18 cellular contexts compared by ENCODE assay signal in the genomic region with DNA sequence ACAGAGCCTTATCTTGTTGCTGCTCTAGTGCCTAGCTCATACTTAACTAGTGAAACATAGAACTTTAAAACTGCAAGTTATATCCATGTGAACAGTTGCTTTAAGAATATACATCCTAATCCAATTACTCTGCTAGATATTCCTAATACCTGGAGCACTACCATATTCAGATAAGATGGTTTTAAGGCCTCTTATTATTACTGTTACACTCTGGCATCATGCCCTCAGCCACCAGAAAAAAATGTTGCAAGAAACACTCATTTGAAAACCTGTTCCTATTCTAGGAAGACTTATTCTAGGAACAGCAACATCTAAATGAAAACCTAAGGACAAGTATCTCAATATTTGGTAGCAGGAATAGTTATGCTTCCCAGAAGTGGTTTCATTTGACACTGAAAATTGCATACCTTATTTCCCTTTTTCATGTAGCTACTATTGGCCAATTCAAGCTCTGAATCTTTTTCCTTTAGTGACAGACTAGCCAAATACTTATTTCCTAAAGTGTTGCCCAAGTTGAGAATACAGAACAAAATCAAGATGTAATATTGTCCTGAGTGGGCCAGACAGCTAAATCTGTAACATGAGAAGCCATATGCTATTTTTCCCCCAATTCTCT. TPM values are rescaled to one million over a fixed set of nuclear protein-coding genes. Genes with fewer than 3 reads are reported as not detected.
DNase-seq lines count a peak whose midpoint lies in the region; ATAC-seq, FAIRE-seq and TF ChIP-seq lines count a peak whose summit lies in the region.
"Had no signal": no experiment of that assay in that cellular context is flagged by ENCODE, and none has a peak within 500 bp of the region (broad histone marks: within the 10 kb centered on the region; RNA-seq: fewer than 3 reads in every experiment).

No MANE protein-coding gene starts in this region.

- FAIRE-seq in GM12891 (lab: Jason Lieb, UNC), result no peak
- FAIRE-seq: A549 had no signal

- H3K36me3 Mint-ChIP-seq in activated CD8-positive, alpha-beta T cell treated with anti-CD3 and anti-CD28 coated beads for 36 hours (ENCODE audit: low read depth), result peaks cover 14% of the 10 kb centered on the region
- H3K36me3 Mint-ChIP-seq in activated CD8-positive, alpha-beta T cell treated with anti-CD3 and anti-CD28 coated beads, Interleukin-2, amount 10 ng/mL, durations not matched to agents 7 days and 5 days (ENCODE audit: low read depth), result peaks cover 39% of the 10 kb centered on the region
- H3K36me3 Mint-ChIP-seq in activated T-helper 17 cell treated with anti-CD3 and anti-CD28 coated beads, Interleukin-2, amount 50 U/mL, for 72 hours (ENCODE audit: low read depth), result peaks cover 46% of the 10 kb centered on the region

- no peaks in the 10 kb centered on the region for H3K27me3 Mint-ChIP-seq in activated CD8-positive, alpha-beta T cell treated with anti-CD3 and anti-CD28 coated beads for 36 hours
- no peaks in the 10 kb centered on the region for H3K27me3 Mint-ChIP-seq in activated CD8-positive, alpha-beta T cell treated with anti-CD3 and anti-CD28 coated beads, Interleukin-2, amount 10 ng/mL, durations not matched to agents 7 days and 5 days (ENCODE audit: low read depth)
- no peaks in the 10 kb centered on the region for H3K27me3 Mint-ChIP-seq in activated T-helper 17 cell treated with anti-CD3 and anti-CD28 coated beads, Interleukin-2, amount 50 U/mL, for 72 hours

- no peak overlapping the region for H3K4me3 ChIP-seq in upper lobe of left lung
- H3K4me3 ChIP-seq: A549 had no signal

- peaks cover 6 to 15% (median 11%) of the 10 kb centered on the region in 4 donors for H3K4me1 ChIP-seq in upper lobe of left lung

- H3K4me3 Mint-ChIP-seq in activated CD8-positive, alpha-beta T cell treated with anti-CD3 and anti-CD28 coated beads for 36 hours, result no peak overlapping the region
- no peak overlapping the region for H3K4me3 Mint-ChIP-seq in activated CD8-positive, alpha-beta T cell treated with anti-CD3 and anti-CD28 coated beads, Interleukin-2, amount 10 ng/mL, durations not matched to agents 7 days and 5 days
- no peak overlapping the region for H3K4me3 Mint-ChIP-seq in activated T-helper 17 cell treated with anti-CD3 and anti-CD28 coated beads, Interleukin-2, amount 50 U/mL, for 72 hours

- H3K27me3 ChIP-seq in upper lobe of left lung, result no peaks in the 10 kb centered on the region

- no peak for TF ChIP-seq EP300 in upper lobe of left lung (IDR thresholded peaks at IDR 0.05)

- H3K36me3 ChIP-seq in upper lobe of left lung, result peaks cover 0 to 38% (median 8%) of the 10 kb centered on the region in 4 donors

- H3K27ac ChIP-seq in upper lobe of left lung, result no peak overlapping the region
- H3K27ac ChIP-seq: A549 had no signal

- H3K4me1 Mint-ChIP-seq in activated CD8-positive, alpha-beta T cell treated with anti-CD3 and anti-CD28 coated beads for 36 hours (ENCODE audit: low read depth), result peaks cover 33% of the 10 kb centered on the region
- peaks cover 20% of the 10 kb centered on the region for H3K4me1 Mint-ChIP-seq in activated CD8-positive, alpha-beta T cell treated with anti-CD3 and anti-CD28 coated beads, Interleukin-2, amount 10 ng/mL, durations not matched to agents 7 days and 5 days (ENCODE audit: low read depth)
- peaks cover 24% of the 10 kb centered on the region for H3K4me1 Mint-ChIP-seq in activated T-helper 17 cell treated with anti-CD3 and anti-CD28 coated beads, Interleukin-2, amount 50 U/mL, for 72 hours

- no peak for ATAC-seq in activated CD8-positive, alpha-beta T cell treated with anti-CD3 and anti-CD28 coated beads for 36 hours
- no peak for ATAC-seq in activated CD8-positive, alpha-beta T cell treated with anti-CD3 and anti-CD28 coated beads, Interleukin-2, amount 10 ng/mL, durations not matched to agents 7 days and 5 days
- no peak for ATAC-seq in activated T-helper 17 cell treated with anti-CD3 and anti-CD28 coated beads, Interleukin-2, amount 50 U/mL, for 72 hours (replicated peaks)
- ATAC-seq in upper lobe of left lung (ENCODE audit: low FRiP score in 2 of 2), result no peak
- ATAC-seq: A549, Panc1 had no signal

- peak overlapping the region; percentile 56 for H3K27ac Mint-ChIP-seq in activated CD8-positive, alpha-beta T cell treated with anti-CD3 and anti-CD28 coated beads for 36 hours
- no peak overlapping the region for H3K27ac Mint-ChIP-seq in activated CD8-positive, alpha-beta T cell treated with anti-CD3 and anti-CD28 coated beads, Interleukin-2, amount 10 ng/mL, durations not matched to agents 7 days and 5 days
- H3K27ac Mint-ChIP-seq in activated T-helper 17 cell treated with anti-CD3 and anti-CD28 coated beads, Interleukin-2, amount 50 U/mL, for 72 hours, result peak overlapping the region; percentile 20

- H3K9me3 ChIP-seq in upper lobe of left lung, result no peaks in the 10 kb centered on the region
- H3K9me3 ChIP-seq: A549 had no signal

- TF ChIP-seq POLR2A in GM12891 (IDR thresholded peaks at IDR 0.05; ENCODE audit: low read depth, low read length) (no peak), upper lobe of left lung (IDR thresholded peaks at IDR 0.05) (no peak)

- TF ChIP-seq CTCF in activated CD8-positive, alpha-beta T cell treated with anti-CD3 and anti-CD28 coated beads for 36 hours (IDR thresholded peaks at IDR 0.05), result no peak
- no peak for TF ChIP-seq CTCF in upper lobe of left lung (IDR thresholded peaks at IDR 0.05)

- intact Hi-C loops in activated CD8-positive, alpha-beta T cell treated with anti-CD3 and anti-CD28 coated beads for 36 hours (cut with micrococcal nuclease), result loop anchor here (5.0 kb wide), 1 partner anchor 32 kb away; the partner anchor contains the start of gene BCLAF1

- no peaks in the 10 kb centered on the region for H3K9me3 Mint-ChIP-seq in activated CD8-positive, alpha-beta T cell treated with anti-CD3 and anti-CD28 coated beads for 36 hours
- H3K9me3 Mint-ChIP-seq in activated CD8-positive, alpha-beta T cell treated with anti-CD3 and anti-CD28 coated beads, Interleukin-2, amount 10 ng/mL, durations not matched to agents 7 days and 5 days (ENCODE audit: insufficient read depth), result no peaks in the 10 kb centered on the region
- no peaks in the 10 kb centered on the region for H3K9me3 Mint-ChIP-seq in activated T-helper 17 cell treated with anti-CD3 and anti-CD28 coated beads, Interleukin-2, amount 50 U/mL, for 72 hours

- POLR2A ChIA-PET in activated CD8-positive, alpha-beta T cell treated with anti-CD3 and anti-CD28 coated beads for 36 hours (lab: Charles Lee), result interaction anchor here (1.0 to 1.5 kb wide), 3 partner anchors 22 to 35 kb away, joined by 3 read pairs; partner anchors contain the start of gene BCLAF1
- POLR2A ChIA-PET in activated CD8-positive, alpha-beta T cell treated with anti-CD3 and anti-CD28 coated beads, Interleukin-2, amount 10 ng/mL, durations not matched to agents 7 days and 5 days (lab: Charles Lee), result interaction anchor here (0.7 to 7.7 kb wide), 2 partner anchors 13 to 33 kb away, joined by 3 to 140 read pairs; partner anchors contain the start of gene BCLAF1

- CTCF ChIA-PET in activated CD8-positive, alpha-beta T cell treated with anti-CD3 and anti-CD28 coated beads for 36 hours (lab: Charles Lee), result interaction anchor here (0.7 to 1.7 kb wide), 4 partner anchors 27 to 35 kb away, joined by 3 to 4 read pairs (median 3); no protein-coding TSS in a partner anchor
- CTCF ChIA-PET in activated CD8-positive, alpha-beta T cell treated with anti-CD3 and anti-CD28 coated beads, Interleukin-2, amount 10 ng/mL, durations not matched to agents 7 days and 5 days (lab: Charles Lee), result interaction anchor here (1.9 to 6.1 kb wide), 2 partner anchors 29 to 63 kb away, joined by 7 to 32 read pairs; no protein-coding TSS in a partner anchor

- DNase-seq in activated CD8-positive, alpha-beta T cell treated with anti-CD3 and anti-CD28 coated beads for 36 hours, result no peak
- DNase-seq in activated CD8-positive, alpha-beta T cell treated with anti-CD3 and anti-CD28 coated beads, Interleukin-2, amount 10 ng/mL, durations not matched to agents 7 days and 5 days, result no peak
- no peak for DNase-seq in GM12891 (ENCODE audit: insufficient read length, low spot score)
- peak; percentile 17 for DNase-seq in MV-4-11 (lab: John Stamatoyannopoulos, UW)
- no peak for DNase-seq in mesenteric fat pad (ENCODE audit: low spot score)
- DNase-seq in upper lobe of left lung, result no peak
- DNase-seq: C1 segment of cervical spinal cord, GF-D8, GOT3, KG1, NCI-H1105, NCI-H1694, NCI-H2107, NCI-H226, NCI-H526 treated with DMSO at 0.1 percent for 48 hours had no signal

TF ChIP-seq in GM12891, 5 proteins besides CTCF, POLR2A, EP300 and RAD21:
- peak; percentile 31; the same call in 1 of the 2 replicates for TF ChIP-seq POLR2AphosphoS5 (IDR thresholded peaks at IDR 0.05; ENCODE audit: low read depth, low read length)
- TF ChIP-seq PAX5 (IDR thresholded peaks at IDR 0.05; ENCODE audit: insufficient read depth, low read length, severe bottlenecking), result no peak

RNA-seq across cellular contexts. Expression of gene MTFR2, which starts 4.8 kb away (rescaled TPM):
- total RNA-seq in activated CD8-positive, alpha-beta T cell treated with anti-CD3 and anti-CD28 coated beads for 36 hours, result 10 to 100 TPM; 20.9 to 23.9 TPM
- total RNA-seq in activated CD8-positive, alpha-beta T cell treated with anti-CD3 and anti-CD28 coated beads, Interleukin-2, amount 10 ng/mL, durations not matched to agents 7 days and 5 days, result 10 to 100 TPM; 27.2 to 27.9 TPM
- 13.1 TPM for polyA plus RNA-seq in GM12891 (2012; ENCODE audit: low read depth, missing spikeins)
- 10 to 100 TPM; 15.3 to 31.0 TPM for total RNA-seq in activated T-helper 17 cell treated with anti-CD3 and anti-CD28 coated beads, Interleukin-2, amount 50 U/mL, for 72 hours
- total RNA-seq in mesenteric fat pad (0.87 TPM), upper lobe of left lung (1 to 10 TPM in 5 of 6 donors, not detected in 1; 1.0 to 9.4 (median 1.3) TPM)

RNA-seq across cellular contexts. Expression of gene BCLAF1, which starts 34.7 kb away (rescaled TPM):
- 100 to 1,000 TPM; 128 to 137 TPM for total RNA-seq in activated CD8-positive, alpha-beta T cell treated with anti-CD3 and anti-CD28 coated beads for 36 hours
- 100 to 1,000 TPM; 126 to 133 TPM for total RNA-seq in activated CD8-positive, alpha-beta T cell treated with anti-CD3 and anti-CD28 coated beads, Interleukin-2, amount 10 ng/mL, durations not matched to agents 7 days and 5 days
- polyA plus RNA-seq in GM12891 (2012; ENCODE audit: low read depth, missing spikeins), result 61.7 TPM
- total RNA-seq in activated T-helper 17 cell treated with anti-CD3 and anti-CD28 coated beads, Interleukin-2, amount 50 U/mL, for 72 hours, result 100 to 1,000 TPM; 138 to 191 TPM
- 117 TPM for total RNA-seq in mesenteric fat pad
- 100 to 1,000 TPM in 3 of 6 donors, 10 to 100 TPM in 3; 88.3 to 267 (median 96.6) TPM for total RNA-seq in upper lobe of left lung
